In the genomic region with DNA sequence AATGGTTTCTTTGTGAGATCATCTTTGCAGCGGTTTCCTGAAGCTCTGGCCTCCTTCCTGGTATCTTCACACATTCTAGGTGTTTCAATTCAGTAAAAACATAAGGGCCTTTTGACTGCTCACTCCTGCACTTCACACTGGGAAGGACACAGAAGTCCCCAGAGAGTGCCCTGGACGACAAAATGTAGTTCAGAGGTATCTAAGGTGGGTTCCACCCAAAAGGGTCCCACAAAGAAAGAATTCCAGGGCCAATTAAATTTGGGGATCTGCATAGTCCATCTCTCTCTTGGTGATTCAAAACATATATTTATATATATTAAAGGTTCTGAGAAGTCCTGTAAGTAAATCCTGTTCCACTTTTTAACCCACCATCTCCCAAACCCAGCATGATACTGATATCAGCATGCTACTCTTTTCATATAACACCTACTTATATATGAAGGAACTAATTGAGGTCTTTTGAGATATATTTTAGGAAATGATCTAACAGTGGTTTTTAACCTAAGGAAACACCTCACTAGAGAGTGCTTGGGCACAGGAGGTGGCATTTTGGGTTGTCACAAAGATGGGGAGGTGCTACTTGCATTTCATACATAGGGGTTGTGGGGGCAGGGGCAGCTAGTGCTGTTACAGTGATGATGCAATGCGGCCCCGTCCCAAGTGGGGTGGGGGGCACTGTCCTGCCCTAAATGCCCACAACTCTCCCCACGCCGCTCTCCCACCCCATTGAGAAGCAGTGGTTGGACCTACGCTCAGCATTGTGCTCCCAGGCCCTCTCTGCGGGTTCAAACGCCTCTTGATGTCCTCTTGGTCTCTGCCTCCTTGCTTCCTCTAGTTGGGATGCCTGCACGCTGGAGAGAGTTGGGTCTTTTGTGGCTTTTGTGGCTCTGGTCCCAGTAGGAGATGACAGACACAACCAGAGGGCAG, we compare ENCODE assay signal across 8 cellular contexts.
DNase-seq lines count a peak whose midpoint lies in the region; ATAC-seq and TF ChIP-seq lines count a peak whose summit lies in the region.

No MANE protein-coding gene starts in this region.

- H2AFZ ChIP-seq in fibroblast of lung (ENCODE audit: low read length): no peak overlapping the region

- H3K9me3 Mint-ChIP-seq in activated CD8-positive, alpha-beta memory T cell treated with anti-CD3 and anti-CD28 coated beads, Interleukin-2, amount 10 ng/mL, durations not matched to agents 7 days and 5 days (ENCODE audit: low read depth): no peaks in the 10 kb centered on the region

- CTCF ChIA-PET in activated CD8-positive, alpha-beta memory T cell treated with anti-CD3 and anti-CD28 coated beads, Interleukin-2, amount 10 ng/mL, durations not matched to agents 7 days and 5 days (lab: Charles Lee): interaction anchor here (0.6 to 9.1 kb wide), 25 partner anchors 9 to 150 kb away, joined by 3 to 131 read pairs (median 7); a partner anchor contains a TSS

- H3K9me3 ChIP-seq in KOPT-K1 (ENCODE audit: insufficient read depth, low read length, poor library complexity, severe bottlenecking) (no peaks in the 10 kb centered on the region), fibroblast of lung (ENCODE audit: control insufficient read depth, insufficient read depth, low read depth, low read length) (no peaks in the 10 kb centered on the region)

- peak overlapping the region; percentile 87 for H3K27ac ChIP-seq in KOPT-K1 (ENCODE audit: low read depth, low read length, poor library complexity, severe bottlenecking)
- peak overlapping the region; percentile 97 for H3K27ac ChIP-seq in fibroblast of lung (ENCODE audit: insufficient read depth, low read length)

- peak overlapping the region in 1 of 4 experiments; percentile 63 for H3K4me3 ChIP-seq in fibroblast of lung (replicated peaks in 1 of 4; ENCODE audit: control extremely low read depth in 1 of 4, insufficient read depth in 1 of 4, low read depth in 3 of 4, low read length in 4 of 4)

- peaks cover 34% of the 10 kb centered on the region for H3K4me1 ChIP-seq in fibroblast of lung (ENCODE audit: control insufficient read depth, extremely low read depth, insufficient read depth, low read length)

- no peaks in the 10 kb centered on the region for H3K27me3 Mint-ChIP-seq in activated CD8-positive, alpha-beta memory T cell treated with anti-CD3 and anti-CD28 coated beads, Interleukin-2, amount 10 ng/mL, durations not matched to agents 7 days and 5 days

- peaks cover 72% of the 10 kb centered on the region for H3K4me1 Mint-ChIP-seq in activated CD8-positive, alpha-beta memory T cell treated with anti-CD3 and anti-CD28 coated beads, Interleukin-2, amount 10 ng/mL, durations not matched to agents 7 days and 5 days

- peak overlapping the region; percentile 76 for H3K4me2 ChIP-seq in fibroblast of lung (ENCODE audit: extremely low read depth, insufficient read depth, low read length)

- H4K20me1 ChIP-seq in fibroblast of lung (ENCODE audit: control insufficient read depth, extremely low read depth, insufficient read depth, low read length): no peaks in the 10 kb centered on the region

- no peaks in the 10 kb centered on the region for H3K27me3 ChIP-seq in fibroblast of lung (ENCODE audit: control insufficient read depth, insufficient read depth, low read length)

- peak; percentile 29 for ATAC-seq in GM18873 (IDR thresholded peaks at IDR 0.05; ENCODE audit: low FRiP score, unreplicated experiment)
- peak; percentile 6 for ATAC-seq in activated CD8-positive, alpha-beta memory T cell treated with anti-CD3 and anti-CD28 coated beads, Interleukin-2, amount 10 ng/mL, durations not matched to agents 7 days and 5 days
- ATAC-seq in GM19467 (IDR thresholded peaks at IDR 0.05; ENCODE audit: unreplicated experiment): no peak
- no peak for ATAC-seq in sciatic nerve

- peaks cover 21% of the 10 kb centered on the region for H3K36me3 Mint-ChIP-seq in activated CD8-positive, alpha-beta memory T cell treated with anti-CD3 and anti-CD28 coated beads, Interleukin-2, amount 10 ng/mL, durations not matched to agents 7 days and 5 days

- no peaks in the 10 kb centered on the region for H3K79me2 ChIP-seq in fibroblast of lung (ENCODE audit: control insufficient read depth, insufficient read depth, low read length)

- peak overlapping the region; percentile 96 for H3K27ac Mint-ChIP-seq in activated CD8-positive, alpha-beta memory T cell treated with anti-CD3 and anti-CD28 coated beads, Interleukin-2, amount 10 ng/mL, durations not matched to agents 7 days and 5 days

- intact Hi-C loops in sciatic nerve (cut with DNase I): loop anchor here (10.0 kb wide), 1 partner anchor 107 kb away; a partner anchor contains a TSS

- H3K9ac ChIP-seq in fibroblast of lung (ENCODE audit: insufficient read depth, low read length): peak overlapping the region; percentile 61

- no peaks in the 10 kb centered on the region for H3K36me3 ChIP-seq in KOPT-K1 (ENCODE audit: insufficient read depth, low read length)
- no peaks in the 10 kb centered on the region for H3K36me3 ChIP-seq in fibroblast of lung (ENCODE audit: control insufficient read depth, insufficient read depth, low read length)

- DNase-seq in activated CD8-positive, alpha-beta memory T cell treated with anti-CD3 and anti-CD28 coated beads, Interleukin-2, amount 10 ng/mL, durations not matched to agents 7 days and 5 days: peak; percentile 93
- DNase-seq in fibroblast of lung (ENCODE audit: low read depth in 2 of 2) (no peak), AG08396 (ENCODE audit: low spot score) (no peak), sciatic nerve (ENCODE audit: low spot score) (no peak)
- peak; percentile 78 for DNase-seq in stimulated activated CD4-positive, alpha-beta T cell treated with anti-CD3 and anti-CD28 coated beads, Interleukin-15, amount 100 ng/mL, for 24 hours

- peak overlapping the region; percentile 87 for H3K4me3 Mint-ChIP-seq in activated CD8-positive, alpha-beta memory T cell treated with anti-CD3 and anti-CD28 coated beads, Interleukin-2, amount 10 ng/mL, durations not matched to agents 7 days and 5 days

- TF ChIP-seq CTCF in fibroblast of lung (conservative IDR thresholded peaks at IDR 0.05 in 1 of 2, IDR thresholded peaks at IDR 0.05 in 1 of 2; ENCODE audit: low read depth in 1 of 2, low read length in 2 of 2): no peak

Comparison
In these comparisons a context has a peak if more than half of its experiments do, and no peak if none do; other contexts are left out.
1. ATAC-seq: peak in GM18873 (single experiment) and activated CD8-positive, alpha-beta memory T cell treated with anti-CD3 and anti-CD28 coated beads, Interleukin-2, amount 10 ng/mL, durations not matched to agents 7 days and 5 days (single experiment); none in GM19467 (single experiment) and sciatic nerve (single experiment).
2. DNase-seq: peak in activated CD8-positive, alpha-beta memory T cell treated with anti-CD3 and anti-CD28 coated beads, Interleukin-2, amount 10 ng/mL, durations not matched to agents 7 days and 5 days (single experiment) and stimulated activated CD4-positive, alpha-beta T cell treated with anti-CD3 and anti-CD28 coated beads, Interleukin-15, amount 100 ng/mL, for 24 hours (single experiment); none in fibroblast of lung (0 of 2), AG08396 (single experiment) and sciatic nerve (single experiment).